In genomic region chr7:30971840-30972563, GRCh38 we compare ENCODE assay signal across 17 cellular contexts. TPM values are rescaled to one million over a fixed set of nuclear protein-coding genes. Genes with fewer than 3 reads are reported as not detected.
"Had no signal": no experiment of that assay in that cellular context is flagged by ENCODE, and none has a peak within 500 bp of the region (broad histone marks: within the 10 kb centered on the region; RNA-seq: fewer than 3 reads in every experiment).

No MANE protein-coding gene starts in this region.

- H2AFZ ChIP-seq: hepatocyte had no signal

- H3K4me2 ChIP-seq: hepatocyte had no signal

- H3K27me3 ChIP-seq: ovary had no signal

- FAIRE-seq: keratinocyte, TTC549 had no signal

- H3K9me3 Mint-ChIP-seq: activated T-cell treated with anti-CD3 and anti-CD28 coated beads, Interleukin-2, amount 50 U/mL, for 4 hours had no signal

- H3K4me1 ChIP-seq: spleen had no signal

- H3K9me3 ChIP-seq: ovary, sigmoid colon, spleen had no signal

- H3K4me3 ChIP-seq: hepatocyte, ovary, sigmoid colon, spleen had no signal

- DNase-seq: activated CD4-positive, alpha-beta T cell treated with anti-CD3 and anti-CD28 coated beads, Interleukin-2, amount 50 U/mL, for 1 hour; activated effector memory CD4-positive, alpha-beta T cell treated with Interleukin-2 at 50 U/mL for 16 hours; activated naive CD4-positive, alpha-beta T cell treated with anti-CD3 and anti-CD28 coated beads, Interleukin-2, amount 50 U/mL, for 16 hours; activated T-cell treated with anti-CD3 and anti-CD28 coated beads, Interleukin-2, amount 50 U/mL, for 4 hours; erythroblast; midbrain; ovary; sigmoid colon; spleen; T-helper 2 cell had no signal

- ATAC-seq: activated T-cell treated with anti-CD3 and anti-CD28 coated beads, Interleukin-2, amount 50 U/mL, for 4 hours had no signal

- H3K27ac ChIP-seq: hepatocyte, ovary, sigmoid colon, spleen had no signal

- H3K36me3 ChIP-seq: ovary, sigmoid colon, spleen had no signal

- H3K79me2 ChIP-seq: hepatocyte had no signal

- H3K4me3 Mint-ChIP-seq: activated T-cell treated with anti-CD3 and anti-CD28 coated beads, Interleukin-2, amount 50 U/mL, for 4 hours had no signal

RNA-seq across cellular contexts. Expression of gene GHRHR, which starts 8.2 kb away (rescaled TPM):
- total RNA-seq: activated T-cell treated with anti-CD3 and anti-CD28 coated beads, Interleukin-2, amount 50 U/mL, for 4 hours; dermis microvascular lymphatic vessel endothelial cell; myocyte; ovary; sigmoid colon; spleen; ureter had no signal
- polyA plus RNA-seq: hepatocyte, keratinocyte, neural cell, ovary, sigmoid colon, spleen had no signal
